In the genomic region with DNA sequence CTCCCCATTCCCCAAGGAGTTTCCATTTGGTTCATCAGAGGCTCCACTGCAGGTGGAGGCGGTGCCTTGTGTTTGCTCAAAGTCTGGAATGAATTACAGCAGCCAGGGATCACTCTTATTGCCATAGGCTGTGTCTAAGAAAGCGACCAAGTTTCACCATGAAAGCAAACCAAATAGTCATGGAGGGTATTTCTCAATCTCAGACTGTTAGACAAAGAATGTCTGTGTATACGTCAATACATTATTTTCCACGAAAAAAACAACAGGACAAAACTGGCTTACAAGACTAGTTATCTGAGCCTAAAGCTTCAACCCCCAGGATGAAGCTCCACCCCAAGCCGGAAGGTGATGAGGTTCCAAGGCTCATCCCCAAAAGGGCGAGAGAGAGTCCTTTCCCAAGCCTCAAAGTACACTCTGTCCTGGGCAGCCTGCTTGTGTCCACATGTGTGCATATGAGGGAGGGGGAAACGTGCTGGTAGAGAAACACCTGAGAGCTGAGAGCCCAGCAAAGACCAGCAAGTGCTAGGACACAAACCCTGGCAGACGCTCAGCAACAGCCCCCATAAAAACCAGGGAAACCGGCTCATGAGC, we compare ENCODE assay signal across 9 cellular contexts. TPM values are rescaled to one million over a fixed set of nuclear protein-coding genes. Genes with fewer than 3 reads are reported as not detected.
DNase-seq lines count a peak whose midpoint lies in the region; ATAC-seq and TF ChIP-seq lines count a peak whose summit lies in the region.
"Had no signal": no experiment of that assay in that cellular context is flagged by ENCODE, and none has a peak within 500 bp of the region (broad histone marks: within the 10 kb centered on the region; RNA-seq: fewer than 3 reads in every experiment).

No MANE protein-coding gene starts in this region.

- no peak for TF ChIP-seq EP300 in gastroesophageal sphincter (IDR thresholded peaks at IDR 0.05)

- TF ChIP-seq CTCF in VCaP (conservative IDR thresholded peaks at IDR 0.05) (no peak), gastroesophageal sphincter (IDR thresholded peaks at IDR 0.05) (no peak)

- no peak for TF ChIP-seq POLR2A in gastroesophageal sphincter (IDR thresholded peaks at IDR 0.05)

- DNase-seq in GM03348 (ENCODE audit: low spot score), result peak; percentile 55
- no peak for DNase-seq in NCI-H1436 (lab: John Stamatoyannopoulos, UW)
- DNase-seq: stimulated activated naive CD8-positive, alpha-beta T cell treated with anti-CD3 and anti-CD28 coated beads, Interleukin-15, amount 100 ng/mL, for 72 hours had no signal

- 47 to 51% methylated on average over 6 to 7 of the region's 9 CpGs for WGBS in gastroesophageal sphincter (ENCODE audit: low coverage in 1 of 2), 2 donors

- H3K27me3 ChIP-seq in gastroesophageal sphincter, result no peaks in the 10 kb centered on the region
- H3K27me3 ChIP-seq in skeletal muscle satellite cell (ENCODE audit: control insufficient read depth, insufficient read depth, low read length), result no peaks in the 10 kb centered on the region

- H3K36me3 ChIP-seq in gastroesophageal sphincter, result no peaks in the 10 kb centered on the region
- H3K36me3 ChIP-seq in skeletal muscle satellite cell (ENCODE audit: insufficient read depth, low read length), result no peaks in the 10 kb centered on the region

- H3K27ac ChIP-seq in VCaP (peak overlapping the region; percentile 81), gastroesophageal sphincter (peak overlapping the region; percentile 48 to 97 (median 92))

- H3K9ac ChIP-seq in skeletal muscle satellite cell (ENCODE audit: low read depth, low read length), result peak overlapping the region; percentile 44

- ATAC-seq in gastroesophageal sphincter, result peak; percentile 20
- ATAC-seq in HG02885 (IDR thresholded peaks at IDR 0.05; ENCODE audit: poor library complexity, unreplicated experiment), result no peak
- no peak for ATAC-seq in GM18907 (IDR thresholded peaks at IDR 0.05; ENCODE audit: unreplicated experiment)
- no peak for ATAC-seq in HG02588 (IDR thresholded peaks at IDR 0.05; ENCODE audit: unreplicated experiment)
- ATAC-seq: stimulated activated naive CD8-positive, alpha-beta T cell treated with anti-CD3 and anti-CD28 coated beads, Interleukin-15, amount 100 ng/mL, for 72 hours had no signal

- no peaks in the 10 kb centered on the region for H3K9me3 ChIP-seq in gastroesophageal sphincter
- H3K9me3 ChIP-seq in skeletal muscle satellite cell (replicated peaks; ENCODE audit: low read length), result no peaks in the 10 kb centered on the region

- H3K4me1 ChIP-seq in gastroesophageal sphincter, result peaks cover 33 to 85% (median 65%) of the 10 kb centered on the region in 3 donors
- peaks cover 82% of the 10 kb centered on the region for H3K4me1 ChIP-seq in skeletal muscle satellite cell (ENCODE audit: control insufficient read depth, insufficient read depth, low read length)

- peak overlapping the region in 1 of 2 donors; percentile 95 for H3K4me3 ChIP-seq in gastroesophageal sphincter
- peak overlapping the region; percentile 31 for H3K4me3 ChIP-seq in skeletal muscle satellite cell (ENCODE audit: low read length)

- H3K4me2 ChIP-seq in skeletal muscle satellite cell (ENCODE audit: low read length), result peak overlapping the region; percentile 82

RNA-seq across cellular contexts. Expression of gene B4GALT1, which starts 4.3 kb away (rescaled TPM):
- total RNA-seq in gastroesophageal sphincter, result 10 to 100 TPM; 22.9 to 43.3 (median 31.0) TPM
- total RNA-seq in skeletal muscle satellite cell (2012; rRNA removed), result 21.8 and 29.7 TPM in 2 replicates
